Comparison of ENCODE assay signal across 11 cellular contexts in genomic region chr1:9250586-9251381, GRCh38. TPM values are rescaled to one million over a fixed set of nuclear protein-coding genes. Genes with fewer than 3 reads are reported as not detected.
DNase-seq lines count a peak whose midpoint lies in the region; ATAC-seq and TF ChIP-seq lines count a peak whose summit lies in the region.
"Had no signal": no experiment of that assay in that cellular context is flagged by ENCODE, and none has a peak within 500 bp of the region (broad histone marks: within the 10 kb centered on the region; RNA-seq: fewer than 3 reads in every experiment).

No MANE protein-coding gene starts in this region.

- no peaks in the 10 kb centered on the region for H3K9me3 Mint-ChIP-seq in activated CD8-positive, alpha-beta memory T cell treated with anti-CD3 and anti-CD28 coated beads, Interleukin-2, amount 10 ng/mL, durations not matched to agents 7 days and 5 days (ENCODE audit: low read depth)
- H3K9me3 Mint-ChIP-seq: CD4-positive, CD25-positive, alpha-beta regulatory T cell; mesothelial cell of epicardium had no signal

- H3K36me3 ChIP-seq in WERI-Rb-1: peaks cover 3% of the 10 kb centered on the region; the same call in 1 of the 2 replicates
- peaks cover 6% of the 10 kb centered on the region for H3K36me3 ChIP-seq in mesodermal cell (ENCODE audit: control insufficient read depth, insufficient read depth, low read length)
- peaks cover 21% of the 10 kb centered on the region for H3K36me3 ChIP-seq in suprapubic skin

- H3K4me3 ChIP-seq in WERI-Rb-1 (ENCODE audit: low read depth, low read length) (no peak overlapping the region), fibroblast of mammary gland (ENCODE audit: control insufficient read depth, low read depth, low read length) (no peak overlapping the region), mesodermal cell (ENCODE audit: extremely low read depth, insufficient read depth, low read length, poor library complexity, severe bottlenecking) (no peak overlapping the region), suprapubic skin (peak overlapping the region; percentile 35)

- no peaks in the 10 kb centered on the region for H3K4me1 Mint-ChIP-seq in activated CD8-positive, alpha-beta memory T cell treated with anti-CD3 and anti-CD28 coated beads, Interleukin-2, amount 10 ng/mL, durations not matched to agents 7 days and 5 days

- no peak for TF ChIP-seq POLR2A in suprapubic skin (IDR thresholded peaks at IDR 0.05)

- no peaks in the 10 kb centered on the region for H3K9me3 ChIP-seq in WERI-Rb-1 (ENCODE audit: severe bottlenecking)
- H3K9me3 ChIP-seq in mesodermal cell (ENCODE audit: control insufficient read depth, low read length): no peaks in the 10 kb centered on the region
- no peaks in the 10 kb centered on the region for H3K9me3 ChIP-seq in suprapubic skin

- no peak for TF ChIP-seq EP300 in suprapubic skin (IDR thresholded peaks at IDR 0.05)

- 48 to 63% methylated on average over 7 to 10 of the region's 19 CpGs for WGBS in mesodermal cell (ENCODE audit: insufficient coverage in 2 of 2), 2 experiments
- WGBS in suprapubic skin: 47% methylated on average over 3 of the region's 19 CpGs

- H3K27me3 Mint-ChIP-seq in activated CD8-positive, alpha-beta memory T cell treated with anti-CD3 and anti-CD28 coated beads, Interleukin-2, amount 10 ng/mL, durations not matched to agents 7 days and 5 days: no peaks in the 10 kb centered on the region
- H3K27me3 Mint-ChIP-seq: CD4-positive, CD25-positive, alpha-beta regulatory T cell had no signal

- H3K27me3 ChIP-seq in WERI-Rb-1 (ENCODE audit: insufficient read depth, low read depth, severe bottlenecking) (no peaks in the 10 kb centered on the region), suprapubic skin (no peaks in the 10 kb centered on the region)

- no peak for ATAC-seq in activated CD8-positive, alpha-beta memory T cell treated with anti-CD3 and anti-CD28 coated beads, Interleukin-2, amount 10 ng/mL, durations not matched to agents 7 days and 5 days

- no peak overlapping the region for H3K27ac Mint-ChIP-seq in activated CD8-positive, alpha-beta memory T cell treated with anti-CD3 and anti-CD28 coated beads, Interleukin-2, amount 10 ng/mL, durations not matched to agents 7 days and 5 days
- H3K27ac Mint-ChIP-seq: CD4-positive, CD25-positive, alpha-beta regulatory T cell; mesothelial cell of epicardium had no signal

- H3K36me3 Mint-ChIP-seq in activated CD8-positive, alpha-beta memory T cell treated with anti-CD3 and anti-CD28 coated beads, Interleukin-2, amount 10 ng/mL, durations not matched to agents 7 days and 5 days: no peaks in the 10 kb centered on the region

- H3K4me3 Mint-ChIP-seq in activated CD8-positive, alpha-beta memory T cell treated with anti-CD3 and anti-CD28 coated beads, Interleukin-2, amount 10 ng/mL, durations not matched to agents 7 days and 5 days: no peak overlapping the region
- H3K4me3 Mint-ChIP-seq: CD4-positive, CD25-positive, alpha-beta regulatory T cell; mesothelial cell of epicardium had no signal

- peak; percentile 68 for DNase-seq in WERI-Rb-1
- DNase-seq in fibroblast of mammary gland (ENCODE audit: low read depth): peak; percentile 42
- no peak for DNase-seq in suprapubic skin (ENCODE audit: low spot score in 2 of 2)
- no peak for DNase-seq in NCI-H524 treated with DMSO at 0.1 percent for 48 hours (lab: John Stamatoyannopoulos, UW)
- DNase-seq in H4 (ENCODE audit: low spot score): no peak
- DNase-seq in Kasumi-1 (lab: John Stamatoyannopoulos, UW): no peak
- DNase-seq in activated CD8-positive, alpha-beta memory T cell treated with anti-CD3 and anti-CD28 coated beads, Interleukin-2, amount 10 ng/mL, durations not matched to agents 7 days and 5 days: no peak
- DNase-seq: central memory CD4-positive, alpha-beta T cell had no signal

- H3K27ac ChIP-seq in WERI-Rb-1 (peak overlapping the region; percentile 85), mesodermal cell (ENCODE audit: low read depth, low read length, severe bottlenecking) (peak overlapping the region; percentile 16), suprapubic skin (peak overlapping the region; percentile 73)

- CTCF ChIA-PET in activated CD8-positive, alpha-beta memory T cell treated with anti-CD3 and anti-CD28 coated beads, Interleukin-2, amount 10 ng/mL, durations not matched to agents 7 days and 5 days (lab: Charles Lee): interaction anchor here (1.0 to 3.5 kb wide), 12 partner anchors 11 to 145 kb away, joined by 3 to 16 read pairs (median 4); partner anchors contain the start of gene H6PD

- H3K4me1 ChIP-seq in mesodermal cell (ENCODE audit: control insufficient read depth, insufficient read depth, low read length, poor library complexity, severe bottlenecking) (peaks cover 52% of the 10 kb centered on the region), suprapubic skin (peaks cover 66% of the 10 kb centered on the region)

- no peak for TF ChIP-seq CTCF in WERI-Rb-1 (IDR thresholded peaks at IDR 0.05; ENCODE audit: low read depth, low read length)
- no peak for TF ChIP-seq CTCF in fibroblast of mammary gland (conservative IDR thresholded peaks at IDR 0.05; ENCODE audit: control insufficient read depth, insufficient read depth, low read depth, low read length)
- TF ChIP-seq CTCF in suprapubic skin (IDR thresholded peaks at IDR 0.05): no peak

RNA-seq across cellular contexts. Expression of gene H6PD, which starts 16.2 kb away (rescaled TPM):
- 15.0 TPM for polyA plus RNA-seq in mesodermal cell (2013, experiment 1 of 2)
- 13.4 TPM for polyA plus RNA-seq in mesodermal cell (2013, experiment 2 of 2)
- total RNA-seq in suprapubic skin: 100 to 1,000 TPM in 2 of 4 donors, 10 to 100 TPM in 2; 83.6 to 130 (median 106) TPM
- total RNA-seq in H4 (2014; rRNA removed; shearing (Covaris generic)): 10.0 and 10.3 TPM in 2 replicates
- total RNA-seq in activated CD8-positive, alpha-beta memory T cell treated with anti-CD3 and anti-CD28 coated beads, Interleukin-2, amount 10 ng/mL, durations not matched to agents 7 days and 5 days: 10 to 100 TPM; 13.2 to 13.5 TPM

RNA-seq across cellular contexts. Expression of gene SPSB1, which starts 41.9 kb away (rescaled TPM):
- 17.3 TPM for polyA plus RNA-seq in mesodermal cell (2013, experiment 1 of 2)
- polyA plus RNA-seq in mesodermal cell (2013, experiment 2 of 2): 14.6 TPM
- 10 to 100 TPM; 28.3 to 49.2 (median 42.1) TPM for total RNA-seq in suprapubic skin
- total RNA-seq in H4 (2014; rRNA removed; shearing (Covaris generic)): 10.6 and 12.2 TPM in 2 replicates
- 1 to 10 TPM; 8.2 to 9.0 TPM for total RNA-seq in activated CD8-positive, alpha-beta memory T cell treated with anti-CD3 and anti-CD28 coated beads, Interleukin-2, amount 10 ng/mL, durations not matched to agents 7 days and 5 days

Comparison
In these comparisons a context has a peak if more than half of its experiments do, and no peak if none do; other contexts are left out.
1. DNase-seq: peak in WERI-Rb-1 (single experiment) and fibroblast of mammary gland (single experiment); none in suprapubic skin (0 of 2), NCI-H524 treated with DMSO at 0.1 percent for 48 hours (single experiment), H4 (single experiment), Kasumi-1 (0 of 2) and activated CD8-positive, alpha-beta memory T cell treated with anti-CD3 and anti-CD28 coated beads, Interleukin-2, amount 10 ng/mL, durations not matched to agents 7 days and 5 days (single experiment).
2. H3K27ac ChIP-seq: peak in every context shown above with its lines; median percentile 85 in WERI-Rb-1; 73 in suprapubic skin; 16 in mesodermal cell.